ENCODE assay signal across 7 cellular contexts in the genomic region with DNA sequence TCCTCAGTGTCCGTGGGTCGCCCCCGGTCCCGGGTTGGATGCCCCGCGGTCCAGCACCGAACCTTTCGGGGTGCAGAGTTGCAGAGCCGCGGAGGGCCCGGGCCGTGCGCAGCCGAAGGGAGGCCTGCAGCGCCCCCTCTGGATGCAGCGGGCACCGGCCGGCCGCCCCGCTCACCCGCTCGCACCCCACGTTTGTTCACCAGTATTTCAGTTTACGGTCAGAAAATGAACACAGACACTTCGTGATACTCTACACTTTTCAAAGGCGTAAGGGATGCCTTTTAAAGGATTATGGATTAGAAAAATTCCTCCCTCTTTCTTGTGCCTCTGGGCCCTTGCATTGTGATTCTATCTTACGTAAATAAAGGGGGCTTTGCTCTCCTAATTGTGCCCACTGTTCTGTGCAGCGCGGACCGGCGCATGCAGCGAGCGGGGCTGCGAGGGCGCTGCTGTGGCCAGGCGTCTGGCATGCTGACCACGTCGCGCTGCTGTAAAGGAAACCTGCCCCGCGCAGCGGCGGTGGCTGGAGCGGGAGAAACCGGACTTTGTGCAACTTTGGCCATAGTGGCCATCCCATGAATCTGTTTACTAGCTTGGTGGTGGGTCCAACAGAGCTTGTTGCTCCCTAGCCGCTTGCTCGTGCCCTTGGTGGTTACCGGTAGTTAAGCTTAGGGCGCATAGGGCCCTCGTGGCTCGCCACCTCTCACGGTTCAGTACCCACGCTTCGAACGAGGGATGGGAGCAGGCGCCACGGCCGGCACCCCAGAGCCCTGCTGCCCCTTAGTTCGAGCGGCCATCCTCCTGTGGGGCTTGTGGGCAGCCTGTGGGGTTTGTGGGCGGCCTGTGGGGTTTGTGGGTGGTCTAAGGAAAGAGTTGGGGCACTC. TPM values are rescaled to one million over a fixed set of nuclear protein-coding genes. Genes with fewer than 3 reads are reported as not detected.
DNase-seq lines count a peak whose midpoint lies in the region; ATAC-seq, FAIRE-seq and TF ChIP-seq lines count a peak whose summit lies in the region.

No MANE protein-coding gene starts in this region.

- H3K79me1 ChIP-seq in H1 (ENCODE audit: low read depth, low read length) = peaks cover 7% of the 10 kb centered on the region; the same call in 1 of the 2 replicates

- H3K56ac ChIP-seq in H1 (replicated peaks; ENCODE audit: insufficient read length, low read depth, low read length) = peak overlapping the region; percentile 21

- no peak overlapping the region for H3K27ac Mint-ChIP-seq in T-helper 2 cell treated with Interferon-gamma antibody and Interleukin-4, amounts not matched to agents 5 μg/mL and 100 μg/mL, for 36 hours

- intact Hi-C loops in testis (cut with DNase I; ENCODE audit: low total_unique reads) = loop anchor here (10.0 kb wide), 1 partner anchor 216 kb away; no protein-coding TSS in a partner anchor

- H3K4me2 ChIP-seq in H1 (ENCODE audit: insufficient read depth in 1 of 2, low read depth in 2 of 2, low read length in 2 of 2) = peak overlapping the region; percentile 69 to 86

- no peak overlapping the region for H2BK120ac ChIP-seq in H1 (replicated peaks; ENCODE audit: low read depth, low read length)

- no peak overlapping the region for H3K4ac ChIP-seq in H1 (replicated peaks; ENCODE audit: insufficient read length, low read depth, low read length)

- H3K4me1 ChIP-seq in H1 (replicated peaks in 1 of 4; ENCODE audit: control insufficient read depth in 3 of 4, insufficient read depth in 4 of 4, low read length in 3 of 4) (peaks cover 3 to 12% (median 4%) of the 10 kb centered on the region in 4 experiments), mesodermal cell (ENCODE audit: control insufficient read depth, insufficient read depth, low read length, poor library complexity, severe bottlenecking) (peaks cover 28% of the 10 kb centered on the region), testis (peaks cover 32% of the 10 kb centered on the region)

- ATAC-seq in GM18858 (IDR thresholded peaks at IDR 0.05; ENCODE audit: unreplicated experiment) = no peak

- 0 out of 2 replicates have a peak overlapping the region, but pooled peaks have one; percentile 11 for H3K18ac ChIP-seq in H1 (ENCODE audit: extremely low read depth, low read length)

- H3K36me3 Mint-ChIP-seq in T-helper 2 cell treated with Interferon-gamma antibody and Interleukin-4, amounts not matched to agents 5 μg/mL and 100 μg/mL, for 36 hours (ENCODE audit: low read depth) = no peaks in the 10 kb centered on the region

- no peak overlapping the region for H2BK15ac ChIP-seq in H1 (ENCODE audit: low read length)

- no peak for FAIRE-seq in H1 (lab: Jason Lieb, UNC)

- POLR2A ChIA-PET in H1 (lab: Charles Lee; ENCODE audit: partially characterized antibody) = interaction anchor here (1.0 to 2.6 kb wide), 3 partner anchors 216 to 286 kb away, joined by 3 to 9 read pairs (median 3); partner anchors contain the start of gene TMEM209

- peak overlapping the region; percentile 75 for H4K8ac ChIP-seq in H1 (ENCODE audit: extremely low read depth, insufficient read depth, low read length)

- H3K14ac ChIP-seq in H1 (ENCODE audit: insufficient read length) = no peak overlapping the region

- H3K4me1 Mint-ChIP-seq in T-helper 2 cell treated with Interferon-gamma antibody and Interleukin-4, amounts not matched to agents 5 μg/mL and 100 μg/mL, for 36 hours (ENCODE audit: low read depth) = peaks cover 7% of the 10 kb centered on the region

- H4K20me1 ChIP-seq in H1 (replicated peaks in 1 of 2; ENCODE audit: control insufficient read depth in 1 of 2, insufficient read depth in 2 of 2, low read length in 2 of 2) = peaks cover 3 to 4% of the 10 kb centered on the region in 2 experiments

- no peak for TF ChIP-seq EP300 in H1 (IDR thresholded peaks at IDR 0.05; ENCODE audit: borderline replicate concordance in 1 of 2, low read depth in 2 of 2, low read length in 2 of 2)

- peaks cover 0 to 83% of the 10 kb centered on the region in 2 experiments; a peak in 2 of 4 replicates for H3K79me2 ChIP-seq in H1 (ENCODE audit: control insufficient read depth in 1 of 2, insufficient read depth in 2 of 2, low read length in 2 of 2)

- peaks cover 0 to 21% (median 2%) of the 10 kb centered on the region in 4 experiments; a peak in 2 of 8 replicates for H3K36me3 ChIP-seq in H1 (ENCODE audit: control insufficient read depth in 2 of 4, insufficient read depth in 4 of 4, low read length in 3 of 4)
- peaks cover 13% of the 10 kb centered on the region for H3K36me3 ChIP-seq in mesodermal cell (ENCODE audit: control insufficient read depth, insufficient read depth, low read length)
- no peaks in the 10 kb centered on the region for H3K36me3 ChIP-seq in testis (ENCODE audit: low read depth, missing control alignments)

- peak overlapping the region in 3 of 4 experiments; percentile 34 to 51 (median 46); a peak in 5 of 7 replicates for H3K9ac ChIP-seq in H1 (replicated peaks in 1 of 4; ENCODE audit: extremely low read depth in 1 of 4, low read depth in 3 of 4, low read length in 3 of 4)

- peak overlapping the region; percentile 54 for H3K4me3 ChIP-seq in GM12875 (ENCODE audit: low read depth, low read length)
- H3K4me3 ChIP-seq in H1 (ENCODE audit: extremely low read depth in 1 of 4, insufficient read depth in 2 of 4, low read depth in 3 of 4, low read length in 4 of 4) = peak overlapping the region; percentile 55 to 67 (median 60)
- H3K4me3 ChIP-seq in mesodermal cell (ENCODE audit: extremely low read depth, insufficient read depth, low read length, poor library complexity, severe bottlenecking) = peak overlapping the region; percentile 51
- peak overlapping the region; percentile 46 to 59 for H3K4me3 ChIP-seq in testis

- H3K27me3 ChIP-seq in H1 (replicated peaks in 1 of 4; ENCODE audit: control insufficient read depth in 3 of 4, extremely low read depth in 1 of 4, insufficient read depth in 3 of 4, low read length in 3 of 4) = peaks cover 0 to 8% (median 0%) of the 10 kb centered on the region in 4 experiments; a peak in 3 of 7 replicates
- H3K27me3 ChIP-seq in testis = no peaks in the 10 kb centered on the region

- peaks cover 0 to 19% of the 10 kb centered on the region in 2 experiments; a peak in 2 of 4 replicates for H3K9me3 ChIP-seq in H1 (ENCODE audit: insufficient read depth in 2 of 2, low read depth in 1 of 2, low read length in 1 of 2)
- H3K9me3 ChIP-seq in mesodermal cell (ENCODE audit: control insufficient read depth, low read length) = no peaks in the 10 kb centered on the region
- no peaks in the 10 kb centered on the region for H3K9me3 ChIP-seq in testis

- H3K23ac ChIP-seq in H1 (ENCODE audit: insufficient read length) = no peak overlapping the region

- H3K4me3 Mint-ChIP-seq in T-helper 2 cell treated with Interferon-gamma antibody and Interleukin-4, amounts not matched to agents 5 μg/mL and 100 μg/mL, for 36 hours = peak overlapping the region; percentile 73

- H3K27me3 Mint-ChIP-seq in T-helper 2 cell treated with Interferon-gamma antibody and Interleukin-4, amounts not matched to agents 5 μg/mL and 100 μg/mL, for 36 hours (ENCODE audit: low read depth) = peaks cover 75% of the 10 kb centered on the region

- H2AFZ ChIP-seq in H1 (ENCODE audit: low read length) = no peak overlapping the region

- no peak overlapping the region for H4K5ac ChIP-seq in H1 (ENCODE audit: insufficient read length, low read depth, low read length)

- peak; percentile 26 for DNase-seq in T-helper 2 cell treated with Interferon-gamma antibody and Interleukin-4, amounts not matched to agents 5 μg/mL and 100 μg/mL, for 36 hours (ENCODE audit: low spot score)
- peak in 1 of 2 experiments; percentile 86 for DNase-seq in H1 (ENCODE audit: low read depth in 1 of 2, low spot score in 2 of 2)
- peak; percentile 72 for DNase-seq in testis
- no peak for DNase-seq in activated gamma-delta T cell treated with Interleukin-2 at 50 U/mL for 16 hours

- peak overlapping the region; percentile 35 for H4K91ac ChIP-seq in H1 (replicated peaks; ENCODE audit: insufficient read length, low read length)

- peaks cover 21% of the 10 kb centered on the region for H3K23me2 ChIP-seq in H1 (ENCODE audit: low read depth, low read length)

- TF ChIP-seq CTCF in GM12875 (IDR thresholded peaks at IDR 0.05; ENCODE audit: borderline replicate concordance, insufficient read depth, low read depth, low read length) (peak; percentile 66), H1 (IDR thresholded peaks at IDR 0.05; ENCODE audit: control extremely low read depth in 1 of 3, insufficient read depth in 1 of 3, low read depth in 1 of 3, low read length in 3 of 3) (peak; percentile 63 to 75 (median 72)), testis (IDR thresholded peaks at IDR 0.05) (peak; percentile 32 to 72 (median 62))

- 47% methylated on average over 57 of the region's 61 CpGs; no CpG with 5 or more reads in 1 of the 2 experiments for WGBS in H1 (ENCODE audit: extremely low coverage in 1 of 2, insufficient coverage in 1 of 2, insufficient read length in 1 of 2, insufficient replicate concordance in 2 of 2, low coverage in 1 of 2, low lambda C conversion rate in 2 of 2, missing lambda C conversion rate in 1 of 2), 2 experiments
- 55 to 61% methylated on average over 47 of the region's 61 CpGs for WGBS in mesodermal cell (ENCODE audit: insufficient coverage in 2 of 2), 2 experiments
- WGBS in testis, 2 donors = 32 to 39% methylated on average over 42 to 61 of the region's 61 CpGs

- TF ChIP-seq POLR2A in H1 (IDR thresholded peaks at IDR 0.05; ENCODE audit: control extremely low read depth in 1 of 2, low read depth in 2 of 2, low read length in 2 of 2) (no peak), testis (IDR thresholded peaks at IDR 0.05) (no peak)

- H2BK12ac ChIP-seq in H1 (ENCODE audit: low read depth, low read length) = no peak overlapping the region; the same call in 1 of the 2 replicates

- H2BK20ac ChIP-seq in H1 (ENCODE audit: low read length) = no peak overlapping the region

- peak overlapping the region; percentile 6; the same call in 1 of the 2 replicates for H2AK5ac ChIP-seq in H1 (ENCODE audit: low read depth, low read length)

- CTCF ChIA-PET in H1 (lab: Charles Lee; ENCODE audit: partially characterized antibody) = interaction anchor here (0.6 to 1.4 kb wide), 7 partner anchors 10 to 285 kb away, joined by 3 to 5 read pairs (median 3); no protein-coding TSS in a partner anchor

- H3K9me3 Mint-ChIP-seq in T-helper 2 cell treated with Interferon-gamma antibody and Interleukin-4, amounts not matched to agents 5 μg/mL and 100 μg/mL, for 36 hours = no peaks in the 10 kb centered on the region

- TF ChIP-seq RAD21 in H1 (IDR thresholded peaks at IDR 0.05 in 1 of 2, conservative IDR thresholded peaks at IDR 0.05 in 1 of 2; ENCODE audit: low read depth in 2 of 2, low read length in 2 of 2) = peak; percentile 76 to 78

- no peak overlapping the region for H3K27ac ChIP-seq in H1 (ENCODE audit: low read depth, low read length)
- peak overlapping the region; percentile 95 for H3K27ac ChIP-seq in mesodermal cell (ENCODE audit: low read depth, low read length, severe bottlenecking)
- H3K27ac ChIP-seq in testis = peak overlapping the region; percentile 31 to 55

- H2BK5ac ChIP-seq in H1 (ENCODE audit: low read depth, low read length) = peak overlapping the region; percentile 21

RNA-seq across cellular contexts. Expression of gene MEST, which starts 0.8 kb away (rescaled TPM):
- 269 and 283 TPM in 2 replicates for total RNA-seq in H1 (2021; fragmentation: NEBNext Ultra II Directional; extraction: Animal tissue kit (Norgen Biotek cat#: 25700))
- polyA plus RNA-seq in H1 (2011; rRNA removed) = 152 and 176 TPM in 2 replicates
- 145 TPM for polyA plus RNA-seq in H1 (2011; cell fraction: cytosol; rRNA removed)
- 106 TPM for polyA plus RNA-seq in H1 (2011; cell fraction: nucleus; rRNA removed)
- polyA plus RNA-seq in H1 (2012, experiment 1 of 2) = 142 to 251 TPM (median 183 TPM) in 4 replicates
- polyA plus RNA-seq in H1 (2012, experiment 2 of 2) = 36.0 TPM
- 137 TPM for polyA plus RNA-seq in H1 (2013, experiment 1 of 2)
- polyA plus RNA-seq in H1 (2013, experiment 2 of 2) = 152 TPM
- polyA minus RNA-seq in H1 (2011; rRNA and poly(A)+ RNA removed) = 452 and 550 TPM in 2 replicates
- polyA minus RNA-seq in H1 (2011; cell fraction: cytosol; rRNA and poly(A)+ RNA removed) = 148 TPM
- polyA minus RNA-seq in H1 (2011; cell fraction: nucleus; rRNA and poly(A)+ RNA removed) = 213 TPM
- 734 TPM for polyA plus RNA-seq in mesodermal cell (2013, experiment 1 of 2)
- polyA plus RNA-seq in mesodermal cell (2013, experiment 2 of 2) = 918 TPM
- total RNA-seq in testis = 10 to 100 TPM; 32.5 to 36.5 TPM
- polyA plus RNA-seq in testis (ENCODE audit: insufficient read depth, low read depth, low replicate concordance) = 65.2 TPM

RNA-seq across cellular contexts. Expression of gene CEP41, which starts 50.3 kb away (rescaled TPM):
- total RNA-seq in H1 (2021; fragmentation: NEBNext Ultra II Directional; extraction: Animal tissue kit (Norgen Biotek cat#: 25700)) = 12.8 and 13.3 TPM in 2 replicates
- 8.2 and 9.3 TPM in 2 replicates for polyA plus RNA-seq in H1 (2011; rRNA removed)
- polyA plus RNA-seq in H1 (2011; cell fraction: cytosol; rRNA removed) = 10.5 TPM
- 9.2 TPM for polyA plus RNA-seq in H1 (2011; cell fraction: nucleus; rRNA removed)
- 9.1 to 11.0 TPM (median 10.1 TPM) in 4 replicates for polyA plus RNA-seq in H1 (2012, experiment 1 of 2)
- 2.8 TPM for polyA plus RNA-seq in H1 (2012, experiment 2 of 2)
- 10.7 TPM for polyA plus RNA-seq in H1 (2013, experiment 1 of 2)
- polyA plus RNA-seq in H1 (2013, experiment 2 of 2) = 11.5 TPM
- 13.1 and 18.0 TPM in 2 replicates for polyA minus RNA-seq in H1 (2011; rRNA and poly(A)+ RNA removed)
- polyA minus RNA-seq in H1 (2011; cell fraction: cytosol; rRNA and poly(A)+ RNA removed) = 10.3 TPM
- 11.0 TPM for polyA minus RNA-seq in H1 (2011; cell fraction: nucleus; rRNA and poly(A)+ RNA removed)
- 27.6 TPM for polyA plus RNA-seq in mesodermal cell (2013, experiment 1 of 2)
- 23.6 TPM for polyA plus RNA-seq in mesodermal cell (2013, experiment 2 of 2)
- total RNA-seq in testis = 10 to 100 TPM; 59.0 to 91.6 TPM
- polyA plus RNA-seq in testis (ENCODE audit: insufficient read depth, low read depth, low replicate concordance) = 209 TPM
